9 cellular contexts compared by ENCODE assay signal in genomic region chr9:75239176-75239575, GRCh38.
DNase-seq lines count a peak whose midpoint lies in the region; ATAC-seq and TF ChIP-seq lines count a peak whose summit lies in the region.
"Had no signal": no experiment of that assay in that cellular context is flagged by ENCODE, and none has a peak within 500 bp of the region (broad histone marks: within the 10 kb centered on the region; RNA-seq: fewer than 3 reads in every experiment).

No MANE protein-coding gene starts in this region.

- TF ChIP-seq POLR2A in erythroblast (IDR thresholded peaks at IDR 0.05; ENCODE audit: low read length) = no peak

- ATAC-seq in omental fat pad (ENCODE audit: low FRiP score) = no peak

- no peak for TF ChIP-seq CTCF in omental fat pad (IDR thresholded peaks at IDR 0.05)

- DNase-seq in NCI-H2107 treated with DMSO at 0.1 percent for 48 hours (lab: John Stamatoyannopoulos, UW; ENCODE audit: unreplicated experiment) (peak; percentile 1), NCI-H2107 (lab: John Stamatoyannopoulos, UW) (no peak), NCI-H69 (lab: John Stamatoyannopoulos, UW) (peak; percentile 16), erythroblast (lab: John Stamatoyannopoulos, UW) (peak; percentile 3 to 4), renal cortical epithelial cell (ENCODE audit: low read depth) (peak; percentile 69), HT-29 (ENCODE audit: low spot score) (no peak), omental fat pad (ENCODE audit: low spot score) (no peak)
- DNase-seq in stimulated activated CD4-positive, alpha-beta T cell treated with anti-CD3 and anti-CD28 coated beads, Interleukin-4, amount 100 ng/mL, for 1 hour = no peak
- DNase-seq: colonic mucosa had no signal

Comparison
In these comparisons a context has a peak if more than half of its experiments do, and no peak if none do; other contexts are left out.
1. DNase-seq: peak in NCI-H2107 treated with DMSO at 0.1 percent for 48 hours (single experiment), NCI-H69 (single experiment), erythroblast (2 of 2) and renal cortical epithelial cell (single experiment); none in NCI-H2107 (single experiment), HT-29 (single experiment), stimulated activated CD4-positive, alpha-beta T cell treated with anti-CD3 and anti-CD28 coated beads, Interleukin-4, amount 100 ng/mL, for 1 hour (single experiment) and omental fat pad (single experiment).